In the genomic region with DNA sequence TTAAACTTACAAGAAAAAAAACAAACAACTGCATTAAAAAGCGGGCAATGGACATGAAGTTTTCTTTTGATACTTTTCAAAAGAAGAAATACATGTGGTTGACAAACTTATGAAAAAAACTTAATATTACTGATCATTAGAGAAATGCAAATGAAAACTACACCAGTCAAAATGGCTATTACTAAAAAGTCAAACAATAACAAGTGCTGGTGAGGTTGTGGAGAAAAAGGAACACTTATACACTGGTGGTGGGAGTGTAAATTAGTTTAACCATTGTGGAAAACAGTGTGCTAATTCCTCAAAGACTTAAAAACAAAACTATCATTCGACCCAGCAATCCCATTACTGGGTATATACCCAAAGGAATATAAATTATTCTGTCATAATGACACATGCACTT, we compare ENCODE assay signal across 33 cellular contexts.
"Had no signal": no experiment of that assay in that cellular context is flagged by ENCODE, and none has a peak within 500 bp of the region (broad histone marks: within the 10 kb centered on the region; RNA-seq: fewer than 3 reads in every experiment).

No MANE protein-coding gene starts in this region.

- DNase-seq: activated effector memory CD4-positive, alpha-beta T cell treated with anti-CD3 and anti-CD28 coated beads, Interleukin-2, amount 50 U/mL, for 16 hours; activated effector memory CD4-positive, alpha-beta T cell treated with Interleukin-2 at 50 U/mL for 16 hours; activated gamma-delta T cell; activated gamma-delta T cell treated with Interleukin-2 at 50 U/mL for 16 hours; activated naive CD4-positive, alpha-beta T cell; activated naive CD4-positive, alpha-beta T cell treated with anti-CD3 and anti-CD28 coated beads for 36 hours; activated naive CD4-positive, alpha-beta T cell treated with anti-CD3 and anti-CD28 coated beads, Interleukin-2, amount 10 ng/mL, durations not matched to agents 7 days and 5 days; activated naive CD4-positive, alpha-beta T cell treated with anti-CD3 and anti-CD28 coated beads, Interleukin-2, amount 50 U/mL, for 16 hours; activated naive CD4-positive, alpha-beta T cell treated with Interleukin-2 at 50 U/mL for 16 hours; activated naive CD8-positive, alpha-beta T cell treated with anti-CD3 and anti-CD28 coated beads for 36 hours; activated naive CD8-positive, alpha-beta T cell treated with anti-CD3 and anti-CD28 coated beads, Interleukin-2, amount 10 ng/mL, durations not matched to agents 7 days and 5 days; activated naive CD8-positive, alpha-beta T cell treated with anti-CD3 and anti-CD28 coated beads, Interleukin-2, amount 50 U/mL, for 24 hours; activated T-cell treated with anti-CD3 and anti-CD28 coated beads, Interleukin-2, amount 50 U/mL, for 24 hours; activated T-cell treated with anti-CD3 and anti-CD28 coated beads, Interleukin-2, amount 50 U/mL, for 4 hours; activated T-cell treated with anti-CD3 and anti-CD28 coated beads, Interleukin-2, amount 50 U/mL, for 48 hours; activated T-cell treated with anti-CD3 and anti-CD28 coated beads, Interleukin-2, amount 50 U/mL, for 72 hours; adrenal gland; amniotic stem cell; amygdala; anterior cingulate cortex; aorta; body of pancreas; brain microvascular endothelial cell; caudate nucleus; central memory CD4-positive, alpha-beta T cell; cerebellar nuclear complex had no signal

- ATAC-seq: activated naive CD4-positive, alpha-beta T cell treated with anti-CD3 and anti-CD28 coated beads, Interleukin-2, amount 50 U/mL, for 72 hours; activated naive CD8-positive, alpha-beta T cell treated with anti-CD3 and anti-CD28 coated beads, Interleukin-2, amount 50 U/mL, for 24 hours; activated T-cell treated with anti-CD3 and anti-CD28 coated beads, Interleukin-2, amount 50 U/mL, for 4 hours; activated T-cell treated with anti-CD3 and anti-CD28 coated beads, Interleukin-2, amount 50 U/mL, for 72 hours; activated T-helper 17 cell treated with anti-CD3 and anti-CD28 coated beads, Interleukin-2, amount 50 U/mL, for 72 hours; body of pancreas had no signal

- H3K36me3 ChIP-seq: adrenal gland, ascending aorta, brain microvascular endothelial cell, breast epithelium, cardiac muscle cell had no signal

- FAIRE-seq: astrocyte, bronchial epithelial cell had no signal

- H3K27me3 ChIP-seq: adrenal gland, ascending aorta, body of pancreas, brain microvascular endothelial cell, breast epithelium, cardiac muscle cell had no signal

- H3K27ac ChIP-seq: adrenal gland, ascending aorta, body of pancreas, brain microvascular endothelial cell, breast epithelium, cardiac muscle cell had no signal

- H3K9me3 ChIP-seq: adrenal gland, ascending aorta, body of pancreas had no signal

- H3K4me1 ChIP-seq: adrenal gland, ascending aorta, body of pancreas, breast epithelium had no signal

- H3K4me3 ChIP-seq: adrenal gland, ascending aorta, body of pancreas, breast epithelium, cardiac muscle cell had no signal
